ENCODE assay signal across 10 cellular contexts in the genomic region with DNA sequence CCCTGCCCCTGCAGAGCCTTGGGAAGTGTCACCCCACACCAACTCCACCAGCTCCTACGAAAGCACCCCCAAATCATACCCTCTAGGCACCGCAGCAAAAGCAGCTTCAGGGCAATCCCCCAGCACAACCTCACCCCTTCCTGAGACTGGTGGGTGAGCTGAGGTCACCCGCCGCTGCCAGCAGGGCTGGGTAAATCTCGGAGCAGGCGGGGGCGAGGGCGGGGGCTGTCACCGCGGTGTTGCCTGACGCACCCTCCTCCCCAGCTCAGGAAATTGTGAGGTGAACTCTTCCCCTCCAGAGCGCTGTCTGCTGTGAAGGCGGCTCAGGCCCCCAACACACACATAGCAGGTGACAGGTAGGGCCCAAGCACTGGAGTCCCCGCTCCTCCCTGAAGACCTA. TPM values are rescaled to one million over a fixed set of nuclear protein-coding genes. Genes with fewer than 3 reads are reported as not detected.
DNase-seq lines count a peak whose midpoint lies in the region; ATAC-seq and TF ChIP-seq lines count a peak whose summit lies in the region.
"Had no signal": no experiment of that assay in that cellular context is flagged by ENCODE, and none has a peak within 500 bp of the region (broad histone marks: within the 10 kb centered on the region; RNA-seq: fewer than 3 reads in every experiment).

No MANE protein-coding gene starts in this region.

- H3K4me1 ChIP-seq in Peyer's patch, result peaks cover 3 to 35% (median 21%) of the 10 kb centered on the region in 4 donors

- ATAC-seq in natural killer cell (peak; percentile 88 to 93 (median 92)), GM21619 (IDR thresholded peaks at IDR 0.05; ENCODE audit: unreplicated experiment) (no peak)

- H3K4me3 ChIP-seq in Peyer's patch, result peak overlapping the region in 1 of 4 donors; percentile 15

- no peaks in the 10 kb centered on the region for H3K36me3 Mint-ChIP-seq in natural killer cell

- no peaks in the 10 kb centered on the region for H3K27me3 Mint-ChIP-seq in natural killer cell (ENCODE audit: low read depth in 2 of 2)

- no peaks in the 10 kb centered on the region for H3K9me3 Mint-ChIP-seq in natural killer cell

- TF ChIP-seq POLR2A in Peyer's patch (IDR thresholded peaks at IDR 0.05), result no peak

- H3K4me1 Mint-ChIP-seq in natural killer cell, result peaks cover 23% of the 10 kb centered on the region in 2 donors

- no peaks in the 10 kb centered on the region for H3K9me3 ChIP-seq in Peyer's patch

- H3K27ac Mint-ChIP-seq in natural killer cell, result peak overlapping the region; percentile 95

- no peaks in the 10 kb centered on the region for H3K27me3 ChIP-seq in Peyer's patch

- DNase-seq in Peyer's patch (peak in 2 of 3 donors; percentile 67 to 79), activated T-helper 1 cell treated with Interleukin-2 at 50 U/mL for 16 hours (ENCODE audit: low read depth) (peak; percentile 70), natural killer cell (peak; percentile 82), cardiac septum (ENCODE audit: low spot score) (no peak), SIG-M5 treated with dmso at 0.1 percent for 504 hours (lab: John Stamatoyannopoulos, UW; ENCODE audit: unreplicated experiment) (no peak), NCI-H1417 (lab: John Stamatoyannopoulos, UW) (no peak)
- DNase-seq in stimulated activated naive CD4-positive, alpha-beta T cell (lab: John Stamatoyannopoulos, UW), result peak; percentile 68 to 81 (median 76)
- DNase-seq: kidney, NCI-H2227 treated with DMSO at 0.1 percent for 48 hours had no signal

- intact Hi-C loops in natural killer cell (cut with micrococcal nuclease), result loop anchor here (1.0 to 5.0 kb wide), 4 partner anchors 14 to 121 kb away; a partner anchor contains a TSS
- intact Hi-C loops in cardiac septum (cut with DNase I), result no loop called here

- TF ChIP-seq CTCF in Peyer's patch (IDR thresholded peaks at IDR 0.05), result no peak
- TF ChIP-seq CTCF in natural killer cell (IDR thresholded peaks at IDR 0.05), result no peak

- H3K27ac ChIP-seq in Peyer's patch, result peak overlapping the region in 2 of 4 donors; percentile 38 to 39

- H3K4me3 Mint-ChIP-seq in natural killer cell, result peak overlapping the region; percentile 83

- no peaks in the 10 kb centered on the region for H3K36me3 ChIP-seq in Peyer's patch

RNA-seq across cellular contexts. Expression of a gene that starts 30.3 kb away (rescaled TPM):
- total RNA-seq in Peyer's patch (10 to 100 TPM; 53.6 to 76.7 (median 70.1) TPM), natural killer cell (100 to 1,000 TPM; 110 to 178 (median 172) TPM), cardiac septum (43.9 TPM)

RNA-seq across cellular contexts. Expression of a gene that starts 46.2 kb away (rescaled TPM):
- total RNA-seq in Peyer's patch (10 to 100 TPM in 3 of 4 donors, 1 to 10 TPM in 1; 4.7 to 37.1 (median 20.5) TPM), natural killer cell (10 to 100 TPM; 35.8 to 70.3 (median 52.5) TPM), cardiac septum (16.2 TPM)

Comparison
In these comparisons a context has a peak if more than half of its experiments do, and no peak if none do; other contexts are left out.
1. DNase-seq: peak in Peyer's patch (2 of 3), activated T-helper 1 cell treated with Interleukin-2 at 50 U/mL for 16 hours (single experiment), natural killer cell (single experiment) and stimulated activated naive CD4-positive, alpha-beta T cell (6 of 6); none in cardiac septum (single experiment), SIG-M5 treated with dmso at 0.1 percent for 504 hours (single experiment) and NCI-H1417 (0 of 3).